In genomic region chr7:66654275-66655112, GRCh38 we compare ENCODE assay signal across 8 cellular contexts. TPM values are rescaled to one million over a fixed set of nuclear protein-coding genes. Genes with fewer than 3 reads are reported as not detected.
DNase-seq lines count a peak whose midpoint lies in the region; ATAC-seq and TF ChIP-seq lines count a peak whose summit lies in the region.

No MANE protein-coding gene starts in this region.

- TF ChIP-seq POLR2A in transverse colon (IDR thresholded peaks at IDR 0.05): peak; percentile 98

- H3K27ac ChIP-seq in SU-DHL-6 (ENCODE audit: low read depth, low read length) (peak overlapping the region; percentile 83), trophoblast cell (ENCODE audit: low read depth, low read length) (peak overlapping the region; percentile 94), transverse colon (peak overlapping the region; percentile 94 to 98 (median 98))

- no peak for TF ChIP-seq CTCF in GM12875 (IDR thresholded peaks at IDR 0.05; ENCODE audit: borderline replicate concordance, insufficient read depth, low read depth, low read length)
- TF ChIP-seq CTCF in SU-DHL-6 (IDR thresholded peaks at IDR 0.05; ENCODE audit: insufficient read depth, low read length, poor library complexity, severe bottlenecking): no peak
- peak in 2 of 5 experiments; percentile 16 to 45 for TF ChIP-seq CTCF in transverse colon (IDR thresholded peaks at IDR 0.05)

- peak overlapping the region; percentile 75 for H2AFZ ChIP-seq in SU-DHL-6 (ENCODE audit: low read depth, low read length, severe bottlenecking)
- peak overlapping the region; percentile 58 for H2AFZ ChIP-seq in trophoblast cell (ENCODE audit: insufficient read depth, low read length, poor library complexity)

- peak overlapping the region; percentile 66 for H2BK5ac ChIP-seq in trophoblast cell (ENCODE audit: low read depth, low read length, poor library complexity)

- H3K4me3 ChIP-seq in GM12875 (ENCODE audit: low read depth, low read length) (peak overlapping the region; percentile 88), SU-DHL-6 (ENCODE audit: insufficient read depth, low read length, poor library complexity, severe bottlenecking) (peak overlapping the region; percentile 83), adipocyte (ENCODE audit: low read length) (peak overlapping the region; percentile 91), trophoblast cell (ENCODE audit: low read depth, low read length) (peak overlapping the region; percentile 93), transverse colon (peak overlapping the region; percentile 61 to 90 (median 74))

- H3K4ac ChIP-seq in trophoblast cell (ENCODE audit: low read depth, low read length): peak overlapping the region; percentile 11

- peak overlapping the region; percentile 62 for H3K14ac ChIP-seq in trophoblast cell (ENCODE audit: low read length)

- peaks cover 34% of the 10 kb centered on the region for H3F3A ChIP-seq in SU-DHL-6 (ENCODE audit: insufficient read depth)

- peak overlapping the region; percentile 57 for H4K12ac ChIP-seq in trophoblast cell (ENCODE audit: low read depth, low read length)

- H3K4me1 ChIP-seq in adipocyte (ENCODE audit: control insufficient read depth, insufficient read depth, low read length): peaks cover 20% of the 10 kb centered on the region
- peaks cover 0 to 8% of the 10 kb centered on the region in 2 experiments for H3K4me1 ChIP-seq in trophoblast cell (ENCODE audit: control insufficient read depth in 1 of 2, insufficient read depth in 2 of 2, low read length in 2 of 2)
- peaks cover 0 to 22% (median 11%) of the 10 kb centered on the region in 4 donors for H3K4me1 ChIP-seq in transverse colon

- peak overlapping the region; percentile 67 for H4K91ac ChIP-seq in trophoblast cell (ENCODE audit: low read depth, low read length)

- DNase-seq in NCI-H1417 (lab: John Stamatoyannopoulos, UW) (peak; percentile 99), adipocyte (ENCODE audit: low read depth) (peak; percentile 100), cardiac septum (ENCODE audit: low spot score) (peak; percentile 99), trophoblast cell (peak; percentile 95 to 99), transverse colon (peak; percentile 99)

- peak; percentile 93 for ATAC-seq in HG02763 (IDR thresholded peaks at IDR 0.05; ENCODE audit: unreplicated experiment)

- no CpG with 5 or more reads among the region's 92 CpGs for WGBS in trophoblast cell (ENCODE audit: extremely low coverage, insufficient coverage, insufficient read length)
- WGBS in transverse colon (ENCODE audit: low coverage in 1 of 2), 2 donors: 0% methylated on average over 1 to 62 of the region's 92 CpGs

- intact Hi-C loops in cardiac septum (cut with DNase I): loop anchor here (2.0 kb wide), 1 partner anchor 28 kb away; no protein-coding TSS in a partner anchor
- intact Hi-C loops in transverse colon (cut with DNase I; ENCODE audit: low total_unique reads): no loop called here

- H4K8ac ChIP-seq in trophoblast cell (ENCODE audit: low read depth, low read length): peak overlapping the region; percentile 90

- H3K79me1 ChIP-seq in trophoblast cell (ENCODE audit: low read length): peaks cover 13% of the 10 kb centered on the region

- H2BK120ac ChIP-seq in trophoblast cell (ENCODE audit: insufficient read depth, low read length, poor library complexity): peak overlapping the region; percentile 55

- H3K4me2 ChIP-seq in SU-DHL-6 (ENCODE audit: low read depth, low read length, poor library complexity, severe bottlenecking) (peak overlapping the region; percentile 60), trophoblast cell (ENCODE audit: low read length) (peak overlapping the region; percentile 68)

- in situ Hi-C loops in transverse colon (cut with MboI; ENCODE audit: low pct_ligation_motif_present in 1 of 4, low pct_unique_long_range_greater_than_20kb in 1 of 4, low sequenced_read_pairs in 3 of 4): no loop called here

- H2BK12ac ChIP-seq in trophoblast cell (ENCODE audit: low read length): no peak overlapping the region

- no peaks in the 10 kb centered on the region for H4K20me1 ChIP-seq in SU-DHL-6 (ENCODE audit: low read depth, low read length)

- H3K36me3 ChIP-seq in SU-DHL-6 (ENCODE audit: low read length) (no peaks in the 10 kb centered on the region), adipocyte (ENCODE audit: control insufficient read depth, insufficient read depth, low read length, severe bottlenecking) (no peaks in the 10 kb centered on the region), trophoblast cell (ENCODE audit: control insufficient read depth in 1 of 2, insufficient read depth in 2 of 2, low read length in 2 of 2) (peaks cover 0 to 3% of the 10 kb centered on the region in 2 experiments), transverse colon (no peaks in the 10 kb centered on the region)

- H3K9me2 ChIP-seq in SU-DHL-6 (replicated peaks; ENCODE audit: insufficient read depth, low read length): no peaks in the 10 kb centered on the region

- H3K23ac ChIP-seq in trophoblast cell (ENCODE audit: low read length): no peak overlapping the region

- no peak for TF ChIP-seq EP300 in transverse colon (IDR thresholded peaks at IDR 0.05; ENCODE audit: low read depth)

- no peaks in the 10 kb centered on the region for H3K27me3 ChIP-seq in SU-DHL-6 (ENCODE audit: low read length)
- H3K27me3 ChIP-seq in adipocyte (replicated peaks; ENCODE audit: control insufficient read depth, insufficient read depth, low read length): no peaks in the 10 kb centered on the region
- no peaks in the 10 kb centered on the region for H3K27me3 ChIP-seq in trophoblast cell (ENCODE audit: insufficient read depth, low read length)
- H3K27me3 ChIP-seq in transverse colon: no peaks in the 10 kb centered on the region

- H3K18ac ChIP-seq in trophoblast cell (ENCODE audit: low read length): peak overlapping the region; percentile 42

- H3K9me3 ChIP-seq in SU-DHL-6 (ENCODE audit: insufficient read depth, low read length) (no peaks in the 10 kb centered on the region), adipocyte (ENCODE audit: control insufficient read depth, low read length) (no peaks in the 10 kb centered on the region), trophoblast cell (ENCODE audit: insufficient read depth, low read depth, low read length) (no peaks in the 10 kb centered on the region), transverse colon (no peaks in the 10 kb centered on the region)

- H2AK5ac ChIP-seq in trophoblast cell (ENCODE audit: low read length): no peak overlapping the region

- H3K79me2 ChIP-seq in SU-DHL-6 (ENCODE audit: insufficient read depth, low read length) (peaks cover 50% of the 10 kb centered on the region), trophoblast cell (ENCODE audit: control insufficient read depth, insufficient read depth, low read length, poor library complexity) (peaks cover 10% of the 10 kb centered on the region)

- H3K9ac ChIP-seq in SU-DHL-6 (ENCODE audit: low read length): peak overlapping the region; percentile 75
- peak overlapping the region; percentile 98 for H3K9ac ChIP-seq in adipocyte (ENCODE audit: low read length)
- peak overlapping the region; percentile 83 for H3K9ac ChIP-seq in trophoblast cell (ENCODE audit: low read length)

RNA-seq across cellular contexts. Expression of gene KCTD7, which starts 25.8 kb away (rescaled TPM):
- total RNA-seq in cardiac septum (9.7 TPM), transverse colon (10 to 100 TPM in 3 of 4 donors, 1 to 10 TPM in 1; 5.2 to 22.8 (median 14.0) TPM)
- polyA plus RNA-seq in trophoblast cell (2013): 4.7 and 5.1 TPM in 2 replicates

Comparison
In these comparisons a context has a peak if more than half of its experiments do, and no peak if none do; other contexts are left out.
1. Peak in every context shown above with its lines: DNase-seq, ATAC-seq, H3K4me3 ChIP-seq and H3K27ac ChIP-seq.